ENCODE assay signal across 23 cellular contexts in the genomic region with DNA sequence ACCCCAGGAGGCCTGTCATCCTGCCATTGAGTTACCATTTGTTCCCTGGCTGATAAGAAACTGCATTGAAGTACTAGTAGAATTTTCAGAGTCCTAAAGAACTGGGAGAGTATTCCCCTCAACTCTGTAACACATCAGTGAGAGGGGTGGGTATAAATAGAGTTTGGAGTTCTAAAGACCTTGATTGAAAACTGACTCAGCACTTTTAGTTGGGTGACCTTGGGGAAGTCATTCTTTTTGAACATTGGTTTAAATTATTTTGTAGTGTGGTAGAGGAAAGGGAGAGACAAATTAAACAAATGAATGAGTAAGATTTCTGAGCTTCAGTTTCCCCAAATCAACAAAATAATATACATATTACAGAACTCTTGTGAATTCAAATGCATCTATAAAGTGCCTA.
"Had no signal": no experiment of that assay in that cellular context is flagged by ENCODE, and none has a peak within 500 bp of the region (broad histone marks: within the 10 kb centered on the region; RNA-seq: fewer than 3 reads in every experiment).

No MANE protein-coding gene starts in this region.

- H3K27ac ChIP-seq: colonic mucosa, esophagus muscularis mucosa, gastroesophageal sphincter, left ventricle myocardium inferior, lower lobe of right lung, neural progenitor cell, psoas muscle, testis, tibial nerve had no signal

- FAIRE-seq: kidney had no signal

- H3K4me1 ChIP-seq: colonic mucosa, left ventricle myocardium inferior, lower lobe of right lung, neural progenitor cell, psoas muscle, spleen, testis had no signal

- H3K4me2 ChIP-seq: neural progenitor cell had no signal

- H3K36me3 ChIP-seq: colonic mucosa, esophagus muscularis mucosa, gastroesophageal sphincter, left ventricle myocardium inferior, lower lobe of right lung, neural progenitor cell, spleen, tibial nerve had no signal

- ATAC-seq: gastroesophageal sphincter; left cardiac atrium; lower lobe of right lung; natural killer cell treated with Interleukin-12 subunit alpha and Interleukin-12 subunit beta and Interleukin-15 and Interleukin-18, amount 100 ng/mL, for 72 hours; psoas muscle; sciatic nerve; stimulated activated memory B cell treated with anti-CD40 and anti-IgM and Interleukin-4, amounts not matched to agents 10 μg/mL and 1 μg/mL and 100 μg/mL, for 72 hours had no signal

- H3K9me3 ChIP-seq: colonic mucosa, esophagus muscularis mucosa, gastroesophageal sphincter, lower lobe of right lung, psoas muscle, spleen, testis, tibial nerve had no signal

- DNase-seq: colonic mucosa; dermis blood vessel endothelial cell; glutamatergic neuron; kidney; left cardiac atrium; left ventricle myocardium inferior; lower lobe of right lung; midbrain; nucleus accumbens; psoas muscle; retina; spleen; stimulated activated CD4-positive, alpha-beta T cell treated with anti-CD3 and anti-CD28 coated beads, Interleukin-15, amount 100 ng/mL, for 24 hours; stimulated activated CD4-positive, alpha-beta T cell treated with anti-CD3 and anti-CD28 coated beads, Interleukin-1b, Interleukin-23, amount 100 ng/mL, for 48 hours; stimulated activated CD4-positive, alpha-beta T cell treated with anti-CD3 and anti-CD28 coated beads, Interleukin-4, amount 100 ng/mL, for 24 hours; testis had no signal

- H3K4me3 ChIP-seq: colonic mucosa, esophagus muscularis mucosa, gastroesophageal sphincter, left ventricle myocardium inferior, lower lobe of right lung, neural progenitor cell, psoas muscle, spleen, testis, tibial nerve had no signal

- H2AFZ ChIP-seq: neural progenitor cell had no signal

- H3K27me3 ChIP-seq: colonic mucosa, esophagus muscularis mucosa, gastroesophageal sphincter, neural progenitor cell, spleen, testis, tibial nerve had no signal

- H3K9ac ChIP-seq: neural progenitor cell had no signal
